Comparison of ENCODE assay signal across 8 cellular contexts in the genomic region with DNA sequence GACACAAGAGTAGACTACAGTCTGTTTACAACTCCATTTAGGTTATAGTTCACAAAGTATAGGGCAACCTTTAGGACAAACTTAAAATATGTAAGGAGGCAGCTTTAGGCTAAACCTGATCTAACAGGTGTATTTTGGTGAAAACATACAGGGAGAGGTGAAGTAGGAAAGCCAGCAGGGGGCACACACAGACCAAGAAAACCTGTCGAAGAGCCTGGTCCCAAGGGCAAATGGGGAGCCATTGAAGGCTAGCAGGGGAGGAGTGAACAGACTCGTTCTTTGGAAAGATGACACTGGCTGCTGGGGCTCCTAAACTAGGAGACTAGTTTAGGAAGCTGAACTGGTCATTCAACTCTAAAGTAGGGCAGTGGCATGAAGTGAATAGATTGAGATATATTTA.
DNase-seq lines count a peak whose midpoint lies in the region; ATAC-seq and TF ChIP-seq lines count a peak whose summit lies in the region.

No MANE protein-coding gene starts in this region.

- WGBS in SK-N-SH (ENCODE audit: low lambda C conversion rate) = 7% methylated on average over 2 of the region's 2 CpGs

- CTCF ChIA-PET in SK-N-SH (lab: Yijun Ruan, JAX) = interaction anchor here (0.6 to 6.8 kb wide), 58 partner anchors 9 to 627 kb away, joined by 3 to 106 read pairs (median 4); a partner anchor contains a TSS

- TF ChIP-seq CTCF in SK-N-SH (IDR thresholded peaks at IDR 0.05) = no peak; the same call in 1 of the 2 replicates

- no peaks in the 10 kb centered on the region for H3K9me3 ChIP-seq in SK-N-SH

- H3K9me2 ChIP-seq in SK-N-SH = no peaks in the 10 kb centered on the region

- no peak overlapping the region for H3K9ac ChIP-seq in SK-N-SH

- H3K4me1 ChIP-seq in SK-N-SH (ENCODE audit: control insufficient read depth in 1 of 2, insufficient read depth in 2 of 2, low read depth in 1 of 2, low read length in 1 of 2) = no peaks in the 10 kb centered on the region; a peak in 1 of 4 replicates

- H4K20me1 ChIP-seq in SK-N-SH (ENCODE audit: insufficient read depth) = no peaks in the 10 kb centered on the region

- ATAC-seq in SK-N-SH treated with all-trans-retinoic acid at 6 μM for 48 hours = no peak
- ATAC-seq in HG03159 (IDR thresholded peaks at IDR 0.05; ENCODE audit: unreplicated experiment) = no peak

- no peak overlapping the region for H3K27ac ChIP-seq in SK-N-SH (ENCODE audit: low read depth in 2 of 2, low read length in 1 of 2)

- H3K36me3 ChIP-seq in SK-N-SH (replicated peaks in 1 of 2; ENCODE audit: control insufficient read depth in 1 of 2, insufficient read depth in 2 of 2, low read length in 1 of 2) = no peaks in the 10 kb centered on the region

- no peak for TF ChIP-seq EP300 in SK-N-SH (IDR thresholded peaks at IDR 0.05; ENCODE audit: borderline replicate concordance in 1 of 2, low read depth in 1 of 2, low read length in 1 of 2)

- no peak overlapping the region for H3K4me2 ChIP-seq in SK-N-SH

- H3F3A ChIP-seq in SK-N-SH (replicated peaks; ENCODE audit: insufficient read depth) = no peaks in the 10 kb centered on the region

- no peaks in the 10 kb centered on the region for H3K27me3 ChIP-seq in SK-N-SH (ENCODE audit: insufficient read depth)

- peak; percentile 84 for TF ChIP-seq RAD21 in SK-N-SH (IDR thresholded peaks at IDR 0.05; ENCODE audit: low read length)

- no peak overlapping the region for H2AFZ ChIP-seq in SK-N-SH (ENCODE audit: low read depth)

- no peaks in the 10 kb centered on the region for H3K79me2 ChIP-seq in SK-N-SH (ENCODE audit: insufficient read depth)

- DNase-seq in SK-N-SH = peak; percentile 37
- peak; percentile 2 for DNase-seq in NCI-H226
- DNase-seq in activated T-cell treated with anti-CD3 and anti-CD28 coated beads for 48 hours (ENCODE audit: low read depth) = peak; percentile 12
- DNase-seq in iPS DF 4.7 (ENCODE audit: extremely low read depth, low spot score) = peak; percentile 28
- DNase-seq in stimulated activated CD4-positive, alpha-beta T cell treated with anti-CD3 and anti-CD28 coated beads, TNF-alpha, amount 100 ng/mL, for 48 hours (ENCODE audit: low read depth in 3 of 3) = peak in 2 of 3 donors; percentile 11 to 22
- no peak for DNase-seq in cerebellar nuclear complex (lab: John Stamatoyannopoulos, UW)

- POLR2A ChIA-PET in SK-N-SH (lab: Yijun Ruan, JAX) = no interaction called here

- H3K4me3 ChIP-seq in SK-N-SH (ENCODE audit: low read depth in 2 of 2, low read length in 1 of 2) = no peak overlapping the region

TF ChIP-seq in SK-N-SH, 30 proteins besides CTCF, POLR2A, EP300 and RAD21:
- TF ChIP-seq CHD2 (IDR thresholded peaks at IDR 0.05; ENCODE audit: low read length, partially characterized antibody) (no peak), POLR2AphosphoS5 (IDR thresholded peaks at IDR 0.05; ENCODE audit: low read depth, low read length) (no peak), RXRA (IDR thresholded peaks at IDR 0.05; ENCODE audit: borderline replicate concordance, low read depth) (no peak), ELF1 (IDR thresholded peaks at IDR 0.05) (no peak), TEAD4 (IDR thresholded peaks at IDR 0.05; ENCODE audit: borderline replicate concordance, insufficient read depth) (no peak), FOXM1 (IDR thresholded peaks at IDR 0.05; ENCODE audit: low read depth) (no peak), SMC3 (IDR thresholded peaks at IDR 0.05; ENCODE audit: low read depth, low read length) (peak; percentile 48; the same call in 1 of the 2 replicates)

TF ChIP-seq in SK-N-SH treated with all-trans-retinoic acid at 6 μM for 48 hours, 23 proteins besides CTCF, POLR2A, EP300 and RAD21:
- TF ChIP-seq, protein P1, sequence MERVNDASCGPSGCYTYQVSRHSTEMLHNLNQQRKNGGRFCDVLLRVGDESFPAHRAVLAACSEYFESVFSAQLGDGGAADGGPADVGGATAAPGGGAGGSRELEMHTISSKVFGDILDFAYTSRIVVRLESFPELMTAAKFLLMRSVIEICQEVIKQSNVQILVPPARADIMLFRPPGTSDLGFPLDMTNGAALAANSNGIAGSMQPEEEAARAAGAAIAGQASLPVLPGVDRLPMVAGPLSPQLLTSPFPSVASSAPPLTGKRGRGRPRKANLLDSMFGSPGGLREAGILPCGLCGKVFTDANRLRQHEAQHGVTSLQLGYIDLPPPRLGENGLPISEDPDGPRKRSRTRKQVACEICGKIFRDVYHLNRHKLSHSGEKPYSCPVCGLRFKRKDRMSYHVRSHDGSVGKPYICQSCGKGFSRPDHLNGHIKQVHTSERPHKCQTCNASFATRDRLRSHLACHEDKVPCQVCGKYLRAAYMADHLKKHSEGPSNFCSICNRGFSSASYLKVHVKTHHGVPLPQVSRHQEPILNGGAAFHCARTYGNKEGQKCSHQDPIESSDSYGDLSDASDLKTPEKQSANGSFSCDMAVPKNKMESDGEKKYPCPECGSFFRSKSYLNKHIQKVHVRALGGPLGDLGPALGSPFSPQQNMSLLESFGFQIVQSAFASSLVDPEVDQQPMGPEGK (CRISPR knock-in tag; IDR thresholded peaks at IDR 0.05; ENCODE audit: borderline replicate concordance) = no peak
- no peak for TF ChIP-seq ZNF70 (CRISPR knock-in tag; IDR thresholded peaks at IDR 0.05)
- TF ChIP-seq TOX (CRISPR knock-in tag; IDR thresholded peaks at IDR 0.05; ENCODE audit: borderline replicate concordance) = no peak

Comparison
In these comparisons a context has a peak if more than half of its experiments do, and no peak if none do; other contexts are left out.
1. DNase-seq: peak in SK-N-SH (single experiment), NCI-H226 (single experiment), activated T-cell treated with anti-CD3 and anti-CD28 coated beads for 48 hours (single experiment), iPS DF 4.7 (single experiment) and stimulated activated CD4-positive, alpha-beta T cell treated with anti-CD3 and anti-CD28 coated beads, TNF-alpha, amount 100 ng/mL, for 48 hours (2 of 3); none in cerebellar nuclear complex (0 of 2).